Comparison of ENCODE assay signal across 14 cellular contexts in genomic region chr4:87500107-87500462, GRCh38. TPM values are rescaled to one million over a fixed set of nuclear protein-coding genes. Genes with fewer than 3 reads are reported as not detected.
DNase-seq lines count a peak whose midpoint lies in the region; ATAC-seq and TF ChIP-seq lines count a peak whose summit lies in the region.
"Had no signal": no experiment of that assay in that cellular context is flagged by ENCODE, and none has a peak within 500 bp of the region (broad histone marks: within the 10 kb centered on the region; RNA-seq: fewer than 3 reads in every experiment).

No MANE protein-coding gene starts in this region.

- no peak overlapping the region for H2BK15ac ChIP-seq in mesenchymal stem cell (ENCODE audit: low read depth, poor library complexity, severe bottlenecking)

- H3K18ac ChIP-seq in mesenchymal stem cell (ENCODE audit: low read depth in 1 of 2, low read length in 2 of 2): no peak overlapping the region

- H3K4me3 ChIP-seq in GM12865 (ENCODE audit: low read depth, low read length): no peak overlapping the region
- H3K4me3 ChIP-seq in mesenchymal stem cell (ENCODE audit: insufficient read depth in 1 of 2, low read depth in 1 of 2, low read length in 2 of 2): no peak overlapping the region
- H3K4me3 ChIP-seq: breast epithelium had no signal

- H3K4ac ChIP-seq in mesenchymal stem cell (ENCODE audit: low read depth in 1 of 2, low read length in 2 of 2): no peak overlapping the region

- H3K27me3 ChIP-seq in mesenchymal stem cell (ENCODE audit: control insufficient read depth in 1 of 2, insufficient read depth in 1 of 2, low read length in 2 of 2): no peaks in the 10 kb centered on the region
- H3K27me3 ChIP-seq: breast epithelium, foreskin keratinocyte had no signal

- POLR2A ChIA-PET in HEK293T (lab: Yijun Ruan, JAX): no interaction called here

- no peaks in the 10 kb centered on the region for H3K36me3 ChIP-seq in mesenchymal stem cell (ENCODE audit: control insufficient read depth in 1 of 2, insufficient read depth in 2 of 2, low read depth in 1 of 2, low read length in 2 of 2)
- H3K36me3 ChIP-seq: breast epithelium had no signal

- 40% methylated on average over 4 of the region's 4 CpGs for WGBS in mesenchymal stem cell

- ATAC-seq in GM19043 (IDR thresholded peaks at IDR 0.05; ENCODE audit: low read depth, unreplicated experiment) (peak; percentile 35), HG02763 (IDR thresholded peaks at IDR 0.05; ENCODE audit: unreplicated experiment) (peak; percentile 25), HG03521 (IDR thresholded peaks at IDR 0.05; ENCODE audit: unreplicated experiment) (peak; percentile 20)
- ATAC-seq: foreskin keratinocyte had no signal

- no peak for TF ChIP-seq CTCF in GM12865 (IDR thresholded peaks at IDR 0.05; ENCODE audit: insufficient read depth, low read depth, low read length, missing control alignments)

- no peak overlapping the region for H2AFZ ChIP-seq in mesenchymal stem cell (ENCODE audit: low read depth, low read length)

- no peaks in the 10 kb centered on the region for H3K79me1 ChIP-seq in mesenchymal stem cell (replicated peaks; ENCODE audit: low read length, poor library complexity, severe bottlenecking)

- no peak overlapping the region for H3K27ac ChIP-seq in mesenchymal stem cell (ENCODE audit: low read length, poor library complexity, severe bottlenecking)
- H3K27ac ChIP-seq: foreskin keratinocyte had no signal

- H3K9ac ChIP-seq in mesenchymal stem cell (ENCODE audit: low read length): no peak overlapping the region

- CTCF ChIA-PET in HEK293T (lab: Yijun Ruan, JAX): no interaction called here

- no peaks in the 10 kb centered on the region for H3K9me3 ChIP-seq in mesenchymal stem cell (ENCODE audit: control insufficient read depth, low read length)
- H3K9me3 ChIP-seq: breast epithelium had no signal

- H3K4me1 ChIP-seq in mesenchymal stem cell (ENCODE audit: control insufficient read depth, insufficient read depth, low read depth, low read length): no peaks in the 10 kb centered on the region
- H3K4me1 ChIP-seq: breast epithelium, foreskin keratinocyte had no signal

- no peak overlapping the region for H3K4me2 ChIP-seq in mesenchymal stem cell (ENCODE audit: low read length, poor library complexity, severe bottlenecking)

- H3K14ac ChIP-seq in mesenchymal stem cell (ENCODE audit: low read length in 2 of 2): no peak overlapping the region

- H3K23ac ChIP-seq in mesenchymal stem cell (ENCODE audit: low read length in 2 of 2): no peak overlapping the region

- DNase-seq in GM12865 (ENCODE audit: low read depth) (peak; percentile 47), HEK293T (ENCODE audit: extremely low spot score) (no peak), mesenchymal stem cell (no peak), NCI-H82 (lab: John Stamatoyannopoulos, UW) (no peak), kidney tubule cell (ENCODE audit: low spot score) (no peak)
- DNase-seq: AML-193; foreskin keratinocyte; NCI-H2171 treated with DMSO at 0.1 percent for 48 hours; small intestine; stimulated activated naive CD4-positive, alpha-beta T cell had no signal

- no peak overlapping the region for H2BK12ac ChIP-seq in mesenchymal stem cell (ENCODE audit: low read length in 2 of 2)

- H2BK120ac ChIP-seq in mesenchymal stem cell (ENCODE audit: low read depth, low read length): no peak overlapping the region

- H2BK5ac ChIP-seq in mesenchymal stem cell (ENCODE audit: low read depth, low read length, poor library complexity, severe bottlenecking): no peak overlapping the region

- no peak overlapping the region for H4K91ac ChIP-seq in mesenchymal stem cell (ENCODE audit: low read length)

- no peak overlapping the region for H2AK5ac ChIP-seq in mesenchymal stem cell (ENCODE audit: low read length, severe bottlenecking)

- no peak overlapping the region for H4K8ac ChIP-seq in mesenchymal stem cell (ENCODE audit: low read length)

TF ChIP-seq in HEK293T, 16 proteins besides CTCF, POLR2A, EP300 and RAD21:
- no peak for TF ChIP-seq ZNF384 (IDR thresholded peaks at IDR 0.05)
- no peak for TF ChIP-seq NFRKB (IDR thresholded peaks at IDR 0.05)
- TF ChIP-seq FOXM1 (IDR thresholded peaks at IDR 0.05; ENCODE audit: borderline replicate concordance): no peak
- no peak for TF ChIP-seq FOXA1 (IDR thresholded peaks at IDR 0.05)
- no peak for TF ChIP-seq SUZ12 (IDR thresholded peaks at IDR 0.05)
- no peak for TF ChIP-seq L3MBTL2 (conservative IDR thresholded peaks at IDR 0.05)
- TF ChIP-seq CTBP1 (IDR thresholded peaks at IDR 0.05; ENCODE audit: borderline replicate concordance): no peak

RNA-seq across cellular contexts. Expression of gene SPARCL1, which starts 29.1 kb away (rescaled TPM):
- 0.03 TPM for polyA plus RNA-seq in mesenchymal stem cell (2013, experiment 1 of 2)
- 0.04 TPM for polyA plus RNA-seq in mesenchymal stem cell (2013, experiment 2 of 2)
- polyA plus RNA-seq: foreskin keratinocyte had no signal
